Comparison of ENCODE assay signal across 20 cellular contexts in genomic region chr10:31413325-31413724, GRCh38.
DNase-seq lines count a peak whose midpoint lies in the region; ATAC-seq and TF ChIP-seq lines count a peak whose summit lies in the region.
"Had no signal": no experiment of that assay in that cellular context is flagged by ENCODE, and none has a peak within 500 bp of the region (broad histone marks: within the 10 kb centered on the region; RNA-seq: fewer than 3 reads in every experiment).

No MANE protein-coding gene starts in this region.

- in situ Hi-C loops in gastrocnemius medialis (cut with MboI; ENCODE audit: low sequenced_read_pairs in 4 of 4): no loop called here

- no peaks in the 10 kb centered on the region for H3K27me3 ChIP-seq in CD4-positive, CD25-positive, alpha-beta regulatory T cell (ENCODE audit: control insufficient read depth, insufficient read depth, low read length)
- H3K27me3 ChIP-seq in gastrocnemius medialis: no peaks in the 10 kb centered on the region
- H3K27me3 ChIP-seq: spleen, transverse colon had no signal

- no peak for ATAC-seq in CD4-positive, CD25-positive, alpha-beta regulatory T cell (ENCODE audit: low read depth in 2 of 2)
- ATAC-seq in SK-N-SH treated with all-trans-retinoic acid at 6 μM for 48 hours (peak; percentile 91), HG02610 (IDR thresholded peaks at IDR 0.05; ENCODE audit: unreplicated experiment) (no peak), gastrocnemius medialis (no peak)
- no peak for ATAC-seq in stimulated activated effector memory CD8-positive, alpha-beta T cell treated with anti-CD3 and anti-CD28 coated beads, Interleukin-12 subunit alpha, Interleukin-12 subunit beta, amount 100 ng/mL, for 72 hours
- ATAC-seq: natural killer cell treated with Interleukin-12 subunit alpha and Interleukin-12 subunit beta and Interleukin-15 and Interleukin-18, amount 100 ng/mL, for 72 hours; stimulated activated memory B cell treated with anti-CD40 and anti-IgM and Interleukin-4, amounts not matched to agents 10 μg/mL and 1 μg/mL and 100 μg/mL, for 72 hours; WTC11 had no signal

- peaks cover 0 to 2% of the 10 kb centered on the region in 2 experiments for H3K9me3 ChIP-seq in CD4-positive, CD25-positive, alpha-beta regulatory T cell (ENCODE audit: control insufficient read depth in 2 of 2, low read length in 2 of 2)
- no peaks in the 10 kb centered on the region for H3K9me3 ChIP-seq in gastrocnemius medialis
- H3K9me3 ChIP-seq: HAP-1, prostate gland, transverse colon had no signal

- peaks cover 0 to 7% (median 0%) of the 10 kb centered on the region in 7 donors for H3K9me3 Mint-ChIP-seq in CD4-positive, CD25-positive, alpha-beta regulatory T cell
- H3K9me3 Mint-ChIP-seq in HFFc6: peaks cover 16% of the 10 kb centered on the region
- H3K9me3 Mint-ChIP-seq in stimulated activated effector memory CD8-positive, alpha-beta T cell treated with anti-CD3 and anti-CD28 coated beads, Interleukin-12 subunit alpha, Interleukin-12 subunit beta, amount 100 ng/mL, for 72 hours: no peaks in the 10 kb centered on the region
- H3K9me3 Mint-ChIP-seq: natural killer cell treated with Interleukin-12 subunit alpha and Interleukin-12 subunit beta and Interleukin-15 and Interleukin-18, amount 100 ng/mL, for 72 hours had no signal

- no peak for DNase-seq in CD4-positive, CD25-positive, alpha-beta regulatory T cell
- DNase-seq in HFFc6: peak; percentile 48
- peak; percentile 47 for DNase-seq in fibroblast of villous mesenchyme (ENCODE audit: low read depth)
- DNase-seq in gastrocnemius medialis: no peak
- DNase-seq in NCI-H69 (lab: John Stamatoyannopoulos, UW): no peak
- no peak for DNase-seq in stimulated activated effector memory CD8-positive, alpha-beta T cell treated with anti-CD3 and anti-CD28 coated beads, Interleukin-12 subunit alpha, Interleukin-12 subunit beta, amount 100 ng/mL, for 72 hours (ENCODE audit: low spot score in 2 of 2)
- DNase-seq: amygdala; CD8-positive, alpha-beta memory T cell; immature natural killer cell; NCI-H2107; spleen; transverse colon had no signal

- no peak overlapping the region for H3K27ac ChIP-seq in CD4-positive, CD25-positive, alpha-beta regulatory T cell (ENCODE audit: insufficient read depth, low read length, poor library complexity, severe bottlenecking)
- no peak overlapping the region for H3K27ac ChIP-seq in gastrocnemius medialis
- H3K27ac ChIP-seq: prostate gland, transverse colon had no signal

- intact Hi-C loops in gastrocnemius medialis (cut with DNase I; ENCODE audit: low total_unique reads): no loop called here

- peaks cover 26 to 53% (median 49%) of the 10 kb centered on the region in 4 donors for H3K4me1 Mint-ChIP-seq in CD4-positive, CD25-positive, alpha-beta regulatory T cell
- H3K4me1 Mint-ChIP-seq in HFFc6 (ENCODE audit: low read depth): peaks cover 51% of the 10 kb centered on the region
- peaks cover 37% of the 10 kb centered on the region for H3K4me1 Mint-ChIP-seq in stimulated activated effector memory CD8-positive, alpha-beta T cell treated with anti-CD3 and anti-CD28 coated beads, Interleukin-12 subunit alpha, Interleukin-12 subunit beta, amount 100 ng/mL, for 72 hours
- H3K4me1 Mint-ChIP-seq: WTC11 had no signal

- H3K4me3 Mint-ChIP-seq in CD4-positive, CD25-positive, alpha-beta regulatory T cell: peak overlapping the region in 1 of 4 donors; percentile 49
- H3K4me3 Mint-ChIP-seq in HFFc6: peak overlapping the region; percentile 82
- no peak overlapping the region for H3K4me3 Mint-ChIP-seq in stimulated activated effector memory CD8-positive, alpha-beta T cell treated with anti-CD3 and anti-CD28 coated beads, Interleukin-12 subunit alpha, Interleukin-12 subunit beta, amount 100 ng/mL, for 72 hours
- H3K4me3 Mint-ChIP-seq: immature natural killer cell; memory B cell; natural killer cell treated with Interleukin-12 subunit alpha and Interleukin-12 subunit beta and Interleukin-15 and Interleukin-18, amount 100 ng/mL, for 72 hours; stimulated activated memory B cell treated with anti-CD40 and anti-IgM and Interleukin-4, amounts not matched to agents 10 μg/mL and 1 μg/mL and 100 μg/mL, for 72 hours; WTC11 had no signal

- H3K27me3 Mint-ChIP-seq in CD4-positive, CD25-positive, alpha-beta regulatory T cell: no peaks in the 10 kb centered on the region
- no peaks in the 10 kb centered on the region for H3K27me3 Mint-ChIP-seq in HFFc6 (ENCODE audit: insufficient read depth)
- H3K27me3 Mint-ChIP-seq: CD8-positive, alpha-beta memory T cell; memory B cell; natural killer cell treated with Interleukin-12 subunit alpha and Interleukin-12 subunit beta and Interleukin-15 and Interleukin-18, amount 100 ng/mL, for 72 hours; stimulated activated memory B cell treated with anti-CD40 and anti-IgM and Interleukin-4, amounts not matched to agents 10 μg/mL and 1 μg/mL and 100 μg/mL, for 72 hours had no signal

- peaks cover 23% of the 10 kb centered on the region for H3K36me3 Mint-ChIP-seq in CD4-positive, CD25-positive, alpha-beta regulatory T cell
- peaks cover 23% of the 10 kb centered on the region for H3K36me3 Mint-ChIP-seq in HFFc6 (ENCODE audit: low read depth)
- no peaks in the 10 kb centered on the region for H3K36me3 Mint-ChIP-seq in stimulated activated effector memory CD8-positive, alpha-beta T cell treated with anti-CD3 and anti-CD28 coated beads, Interleukin-12 subunit alpha, Interleukin-12 subunit beta, amount 100 ng/mL, for 72 hours

- TF ChIP-seq POLR2A in gastrocnemius medialis (IDR thresholded peaks at IDR 0.05): no peak

- TF ChIP-seq CTCF in HFFc6 (IDR thresholded peaks at IDR 0.05) (no peak), fibroblast of villous mesenchyme (IDR thresholded peaks at IDR 0.05; ENCODE audit: insufficient read depth, low read depth, low read length) (no peak), gastrocnemius medialis (IDR thresholded peaks at IDR 0.05 in 4 of 5, conservative IDR thresholded peaks at IDR 0.05 in 1 of 5) (no peak)

- H3K36me3 ChIP-seq in CD4-positive, CD25-positive, alpha-beta regulatory T cell (ENCODE audit: control insufficient read depth, insufficient read depth, low read length): no peaks in the 10 kb centered on the region
- no peaks in the 10 kb centered on the region for H3K36me3 ChIP-seq in gastrocnemius medialis
- H3K36me3 ChIP-seq: HAP-1, prostate gland, spleen, transverse colon had no signal

- H3K4me3 ChIP-seq in CD4-positive, CD25-positive, alpha-beta regulatory T cell (ENCODE audit: low read depth, low read length): peak overlapping the region; percentile 37
- peak overlapping the region; percentile 26 for H3K4me3 ChIP-seq in fibroblast of villous mesenchyme (ENCODE audit: low read depth, low read length)
- no peak overlapping the region for H3K4me3 ChIP-seq in gastrocnemius medialis
- H3K4me3 ChIP-seq: HAP-1, prostate gland, spleen, transverse colon had no signal

- no peak overlapping the region for H3K27ac Mint-ChIP-seq in CD4-positive, CD25-positive, alpha-beta regulatory T cell
- peak overlapping the region; percentile 74 for H3K27ac Mint-ChIP-seq in HFFc6
- H3K27ac Mint-ChIP-seq in stimulated activated effector memory CD8-positive, alpha-beta T cell treated with anti-CD3 and anti-CD28 coated beads, Interleukin-12 subunit alpha, Interleukin-12 subunit beta, amount 100 ng/mL, for 72 hours: no peak overlapping the region
- H3K27ac Mint-ChIP-seq: memory B cell; natural killer cell treated with Interleukin-12 subunit alpha and Interleukin-12 subunit beta and Interleukin-15 and Interleukin-18, amount 100 ng/mL, for 72 hours; stimulated activated memory B cell treated with anti-CD40 and anti-IgM and Interleukin-4, amounts not matched to agents 10 μg/mL and 1 μg/mL and 100 μg/mL, for 72 hours; WTC11 had no signal

- peaks cover 11% of the 10 kb centered on the region for H3K4me1 ChIP-seq in CD4-positive, CD25-positive, alpha-beta regulatory T cell (ENCODE audit: control insufficient read depth, insufficient read depth, low read length, poor library complexity, severe bottlenecking)
- peaks cover 10 to 11% of the 10 kb centered on the region in 2 donors for H3K4me1 ChIP-seq in gastrocnemius medialis
- H3K4me1 ChIP-seq: HAP-1, prostate gland had no signal

TF ChIP-seq in SK-N-SH treated with all-trans-retinoic acid at 6 μM for 48 hours, 23 proteins besides CTCF, POLR2A, EP300 and RAD21 (continues in another document):
- TF ChIP-seq ZNF70 (CRISPR knock-in tag; IDR thresholded peaks at IDR 0.05) (no peak), SNAI2 (CRISPR knock-in tag; IDR thresholded peaks at IDR 0.05) (no peak), ISL1 (CRISPR knock-in tag; IDR thresholded peaks at IDR 0.05) (no peak), POU6F1 (CRISPR knock-in tag; IDR thresholded peaks at IDR 0.05; ENCODE audit: borderline replicate concordance, low read depth) (no peak), ZFP3 (CRISPR knock-in tag; IDR thresholded peaks at IDR 0.05) (no peak), PPARA (CRISPR knock-in tag; IDR thresholded peaks at IDR 0.05; ENCODE audit: borderline replicate concordance) (no peak), CSRNP3 (CRISPR knock-in tag; IDR thresholded peaks at IDR 0.05) (no peak), CSDC2 (CRISPR knock-in tag; IDR thresholded peaks at IDR 0.05) (no peak), TOX (CRISPR knock-in tag; IDR thresholded peaks at IDR 0.05; ENCODE audit: borderline replicate concordance) (no peak), GLIS3 (CRISPR knock-in tag; IDR thresholded peaks at IDR 0.05) (no peak)

Comparison
In these comparisons a context has a peak if more than half of its experiments do, and no peak if none do; other contexts are left out.
1. DNase-seq: peak in HFFc6 (single experiment) and fibroblast of villous mesenchyme (single experiment); none in CD4-positive, CD25-positive, alpha-beta regulatory T cell (0 of 3), gastrocnemius medialis (0 of 2), NCI-H69 (single experiment) and stimulated activated effector memory CD8-positive, alpha-beta T cell treated with anti-CD3 and anti-CD28 coated beads, Interleukin-12 subunit alpha, Interleukin-12 subunit beta, amount 100 ng/mL, for 72 hours (0 of 2).
2. H3K4me3 ChIP-seq: peak in CD4-positive, CD25-positive, alpha-beta regulatory T cell (single experiment) and fibroblast of villous mesenchyme (single experiment); none in gastrocnemius medialis (0 of 4).